ENCODE assay signal across 22 cellular contexts in the genomic region with DNA sequence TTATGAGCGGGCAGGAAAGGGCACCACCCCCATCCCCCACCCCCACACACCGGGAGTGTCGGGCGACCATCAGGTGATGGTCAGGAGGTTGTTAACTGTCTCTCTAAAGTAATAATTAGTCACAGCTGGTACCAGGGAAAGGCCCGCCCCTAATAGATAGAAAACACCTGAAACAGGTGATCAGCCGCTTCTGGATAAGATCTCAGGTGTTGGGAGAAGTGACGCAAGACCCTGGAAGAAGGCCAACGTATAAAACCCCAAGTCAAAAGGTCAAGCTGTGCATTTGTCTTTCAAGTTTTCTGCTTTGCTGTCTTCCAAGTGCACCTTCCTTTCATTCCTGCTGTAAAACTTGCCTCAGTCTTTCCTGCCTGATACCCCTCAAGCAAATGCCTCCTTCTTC. TPM values are rescaled to one million over a fixed set of nuclear protein-coding genes. Genes with fewer than 3 reads are reported as not detected.
DNase-seq lines count a peak whose midpoint lies in the region; ATAC-seq and TF ChIP-seq lines count a peak whose summit lies in the region.
"Had no signal": no experiment of that assay in that cellular context is flagged by ENCODE, and none has a peak within 500 bp of the region (broad histone marks: within the 10 kb centered on the region; RNA-seq: fewer than 3 reads in every experiment).

No MANE protein-coding gene starts in this region.

- no peaks in the 10 kb centered on the region for H3K36me3 Mint-ChIP-seq in CD4-positive, alpha-beta T cell (ENCODE audit: low read depth)
- no peaks in the 10 kb centered on the region for H3K36me3 Mint-ChIP-seq in T-helper 17 cell (ENCODE audit: low read depth)
- H3K36me3 Mint-ChIP-seq: CD8-positive, alpha-beta T cell; IgD-negative memory B cell had no signal

- TF ChIP-seq CTCF in CD4-positive, alpha-beta T cell (IDR thresholded peaks at IDR 0.05), result no peak

- H3K9me3 Mint-ChIP-seq in CD4-positive, alpha-beta T cell, result no peaks in the 10 kb centered on the region
- H3K9me3 Mint-ChIP-seq: CD8-positive, alpha-beta T cell; H9; IgD-negative memory B cell had no signal

- H3K27me3 Mint-ChIP-seq in CD4-positive, alpha-beta T cell, result no peaks in the 10 kb centered on the region
- no peaks in the 10 kb centered on the region for H3K27me3 Mint-ChIP-seq in T-helper 17 cell

- peaks cover 16% of the 10 kb centered on the region for H3K4me1 Mint-ChIP-seq in CD4-positive, alpha-beta T cell (ENCODE audit: low read depth)
- peaks cover 8% of the 10 kb centered on the region for H3K4me1 Mint-ChIP-seq in T-helper 17 cell

- POLR2A ChIA-PET in CD4-positive, alpha-beta T cell (lab: Charles Lee), result no interaction called here

- no peak for ATAC-seq in CD4-positive, alpha-beta T cell (ENCODE audit: poor library complexity)
- ATAC-seq in T-helper 17 cell, result no peak
- ATAC-seq: CD8-positive, alpha-beta T cell had no signal

- H3K27ac Mint-ChIP-seq in CD4-positive, alpha-beta T cell, result no peak overlapping the region
- H3K27ac Mint-ChIP-seq in T-helper 17 cell, result no peak overlapping the region
- H3K27ac Mint-ChIP-seq: CD8-positive, alpha-beta T cell; H9 had no signal

- H3K4me3 Mint-ChIP-seq in CD4-positive, alpha-beta T cell, result peak overlapping the region; percentile 16
- peak overlapping the region; percentile 34 for H3K4me3 Mint-ChIP-seq in T-helper 17 cell
- H3K4me3 Mint-ChIP-seq: H9 had no signal

- no peak overlapping the region for H3K27ac ChIP-seq in CD4-positive, alpha-beta T cell (ENCODE audit: low read depth, low read length)
- H3K27ac ChIP-seq: 22Rv1 had no signal

- H3K9me3 ChIP-seq in CD4-positive, alpha-beta T cell (ENCODE audit: control insufficient read depth, low read length), result no peaks in the 10 kb centered on the region
- no peaks in the 10 kb centered on the region for H3K9me3 ChIP-seq in T-helper 17 cell (ENCODE audit: control insufficient read depth, low read length, poor library complexity, severe bottlenecking)
- H3K9me3 ChIP-seq: MG63, SK-N-SH had no signal

- DNase-seq in DMS53 (lab: John Stamatoyannopoulos, UW), result peak; percentile 19
- no peak for DNase-seq in DMS53 treated with DMSO at 0.1 percent for 48 hours (lab: John Stamatoyannopoulos, UW; ENCODE audit: unreplicated experiment)
- no peak for DNase-seq in CD4-positive, alpha-beta T cell
- peak; percentile 89 for DNase-seq in NCI-H146 treated with DMSO at 0.1 percent for 48 hours (lab: John Stamatoyannopoulos, UW; ENCODE audit: unreplicated experiment)
- DNase-seq in T-helper 17 cell, result no peak
- no peak for DNase-seq in activated effector memory CD4-positive, alpha-beta T cell treated with anti-CD3 and anti-CD28 coated beads, Interleukin-2, amount 50 U/mL, for 16 hours
- DNase-seq in NCI-H2196 treated with DMSO at 0.1 percent for 48 hours (lab: John Stamatoyannopoulos, UW; ENCODE audit: unreplicated experiment), result no peak
- no peak for DNase-seq in NCI-H128 (lab: John Stamatoyannopoulos, UW; ENCODE audit: unreplicated experiment)
- DNase-seq: CD8-positive, alpha-beta T cell; H9; Karpas-422; MG63; NCI-H1092; NCI-H187; NCI-H2227 treated with DMSO at 0.1 percent for 48 hours; NCI-H526; NK-92 treated with Interleukin-12 subunit alpha and Interleukin-12 subunit beta, amount 100 ng/mL, for 24 hours; SHP77 treated with DMSO at 0.1 percent for 48 hours; SK-N-SH had no signal

- CTCF ChIA-PET in CD4-positive, alpha-beta T cell (lab: Charles Lee), result no interaction called here

- no peaks in the 10 kb centered on the region for H3K27me3 ChIP-seq in CD4-positive, alpha-beta T cell (ENCODE audit: control insufficient read depth, insufficient read depth, low read length)
- H3K27me3 ChIP-seq: MG63 had no signal

- intact Hi-C loops in CD4-positive, alpha-beta T cell (cut with DNase I, micrococcal nuclease), result no loop called here

RNA-seq across cellular contexts. Expression of gene LINC00305, which starts 59.6 kb away (rescaled TPM):
- total RNA-seq in CD4-positive, alpha-beta T cell, result not detected
- total RNA-seq in T-helper 17 cell, result not detected
- total RNA-seq: CD8-positive, alpha-beta T cell; H9; RPMI7951 had no signal

Comparison
In these comparisons a context has a peak if more than half of its experiments do, and no peak if none do; other contexts are left out.
1. DNase-seq: peak in DMS53 (single experiment) and NCI-H146 treated with DMSO at 0.1 percent for 48 hours (single experiment); none in DMS53 treated with DMSO at 0.1 percent for 48 hours (single experiment), CD4-positive, alpha-beta T cell (0 of 10), T-helper 17 cell (0 of 3), activated effector memory CD4-positive, alpha-beta T cell treated with anti-CD3 and anti-CD28 coated beads, Interleukin-2, amount 50 U/mL, for 16 hours (single experiment), NCI-H2196 treated with DMSO at 0.1 percent for 48 hours (single experiment) and NCI-H128 (single experiment).